Comparison of ENCODE assay signal across 2 cellular contexts in genomic region chr3:7282988-7283387, GRCh38.
TF ChIP-seq lines count a peak whose summit lies in the region.

No MANE protein-coding gene starts in this region.

TF ChIP-seq in SK-N-SH, 30 proteins besides CTCF, POLR2A, EP300 and RAD21 (continued from another document):
- TF ChIP-seq FOXJ3 (CRISPR knock-in tag; IDR thresholded peaks at IDR 0.05) = no peak
- TF ChIP-seq NFIC (IDR thresholded peaks at IDR 0.05; ENCODE audit: borderline replicate concordance) = no peak
- TF ChIP-seq MXI1 (IDR thresholded peaks at IDR 0.05; ENCODE audit: low read depth, low read length) = no peak

TF ChIP-seq in GM23338, 12 proteins besides CTCF, POLR2A, EP300 and RAD21 (continued from another document):
- TF ChIP-seq ZNF462 (CRISPR knock-in tag; IDR thresholded peaks at IDR 0.05) = no peak
- TF ChIP-seq CREB1 (CRISPR knock-in tag; IDR thresholded peaks at IDR 0.05; ENCODE audit: low read depth) = no peak
- no peak for TF ChIP-seq JUNB (IDR thresholded peaks at IDR 0.05; ENCODE audit: unreplicated experiment)
- no peak for TF ChIP-seq EZH2phosphoT487 (IDR thresholded peaks at IDR 0.05; ENCODE audit: unreplicated experiment)
- TF ChIP-seq EZH2 (IDR thresholded peaks at IDR 0.05; ENCODE audit: low read depth, unreplicated experiment) = no peak
- no peak for TF ChIP-seq REST (IDR thresholded peaks at IDR 0.05; ENCODE audit: unreplicated experiment)
